In the genomic region with DNA sequence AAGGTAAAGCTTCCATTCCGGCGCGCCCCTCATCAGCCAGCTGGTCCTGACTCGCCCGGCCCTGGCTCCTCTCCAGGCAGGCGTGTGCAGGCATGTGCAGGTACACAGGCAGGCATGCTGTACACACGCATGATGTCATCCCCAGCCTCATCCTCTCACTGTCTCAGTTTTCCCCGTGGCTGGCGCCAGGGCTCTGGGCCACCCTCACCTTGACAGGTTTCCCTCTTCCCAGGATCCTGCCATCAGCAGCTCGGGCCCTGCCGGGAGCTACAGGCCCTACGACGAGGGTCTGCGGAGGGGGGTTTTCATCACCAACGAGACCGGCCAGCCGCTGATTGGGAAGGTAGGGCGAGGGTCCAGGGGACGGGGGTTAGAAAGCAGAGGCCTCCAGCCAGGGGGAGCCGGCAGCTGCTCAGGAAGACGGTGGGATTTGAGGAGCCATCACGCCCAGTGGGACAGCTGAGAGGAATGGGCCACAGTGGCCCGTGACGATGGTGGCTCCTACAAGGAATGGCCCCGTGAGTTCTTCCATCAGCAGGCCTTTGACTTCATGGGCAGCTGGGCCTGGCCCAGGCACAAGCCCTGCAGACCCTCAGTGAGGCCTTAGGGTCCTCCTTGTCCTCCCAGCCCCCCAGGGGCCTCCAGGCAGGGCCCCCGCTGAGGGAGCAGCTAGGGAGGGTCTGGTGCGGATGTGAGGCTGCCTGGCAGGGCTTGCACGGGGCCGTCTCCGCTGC, we compare ENCODE assay signal across 17 cellular contexts. TPM values are rescaled to one million over a fixed set of nuclear protein-coding genes. Genes with fewer than 3 reads are reported as not detected.
DNase-seq lines count a peak whose midpoint lies in the region; ATAC-seq and TF ChIP-seq lines count a peak whose summit lies in the region.
"Had no signal": no experiment of that assay in that cellular context is flagged by ENCODE, and none has a peak within 500 bp of the region (broad histone marks: within the 10 kb centered on the region; RNA-seq: fewer than 3 reads in every experiment).

No MANE protein-coding gene starts in this region.

- DNase-seq in DMS53 (lab: John Stamatoyannopoulos, UW) = peak; percentile 53
- DNase-seq in DMS53 treated with DMSO at 0.1 percent for 48 hours (lab: John Stamatoyannopoulos, UW; ENCODE audit: unreplicated experiment) = no peak
- DNase-seq in NCI-H1694 treated with DMSO at 0.1 percent for 48 hours (lab: John Stamatoyannopoulos, UW) = peak; percentile 87
- DNase-seq in chondrocyte (ENCODE audit: low spot score) = peak; percentile 81
- peak; percentile 42 for DNase-seq in prostate gland (ENCODE audit: low spot score)
- no peak for DNase-seq in naive thymus-derived CD8-positive, alpha-beta T cell
- no peak for DNase-seq in immature natural killer cell
- DNase-seq: activated CD8-positive, alpha-beta T cell treated with anti-CD3 and anti-CD28 coated beads, Interleukin-2, amount 10 ng/mL, durations not matched to agents 7 days and 5 days; amygdala; mesenchymal stem cell; MG63; NCI-H226; nephron progenitor cell had no signal

- H3K4me3 Mint-ChIP-seq in chondrocyte (ENCODE audit: unreplicated experiment) (no peak overlapping the region), immature natural killer cell (no peak overlapping the region)
- no peak overlapping the region for H3K4me3 Mint-ChIP-seq in naive thymus-derived CD8-positive, alpha-beta T cell
- H3K4me3 Mint-ChIP-seq: activated CD8-positive, alpha-beta T cell treated with anti-CD3 and anti-CD28 coated beads, Interleukin-2, amount 10 ng/mL, durations not matched to agents 7 days and 5 days; GM23338; nephron progenitor cell had no signal

- H3K27me3 ChIP-seq in prostate gland (replicated peaks; ENCODE audit: insufficient read depth) = no peaks in the 10 kb centered on the region
- H3K27me3 ChIP-seq: MG63 had no signal

- no peaks in the 10 kb centered on the region for H3K9me3 ChIP-seq in prostate gland
- H3K9me3 ChIP-seq: MG63 had no signal

- H3K27me3 Mint-ChIP-seq in chondrocyte (ENCODE audit: low read depth) = no peaks in the 10 kb centered on the region
- H3K27me3 Mint-ChIP-seq in naive thymus-derived CD8-positive, alpha-beta T cell = no peaks in the 10 kb centered on the region
- peaks cover 0 to 3% (median 0%) of the 10 kb centered on the region in 3 donors for H3K27me3 Mint-ChIP-seq in immature natural killer cell (ENCODE audit: low read depth in 3 of 3)

- peaks cover 6% of the 10 kb centered on the region for H3K9me3 Mint-ChIP-seq in chondrocyte (ENCODE audit: low read depth)
- peaks cover 0 to 2% (median 0%) of the 10 kb centered on the region in 9 donors for H3K9me3 Mint-ChIP-seq in naive thymus-derived CD8-positive, alpha-beta T cell
- no peaks in the 10 kb centered on the region for H3K9me3 Mint-ChIP-seq in immature natural killer cell
- H3K9me3 Mint-ChIP-seq: activated T-helper 2 cell treated with anti-CD3 and anti-CD28 coated beads, Interferon-gamma antibody, Interleukin-2, Interleukin-4, amounts not matched to agents 10 μg/mL and 5 μg/mL and 100 μg/mL, durations not matched to agents 14 hours and 24 hours and 36 hours; GM23338 had no signal

- no peak for TF ChIP-seq POLR2A in prostate gland (IDR thresholded peaks at IDR 0.05)

- POLR2A ChIA-PET in naive thymus-derived CD8-positive, alpha-beta T cell (lab: Charles Lee) = interaction anchor here (0.9 kb wide), 1 partner anchor 8 kb away, joined by 5 read pairs; the partner anchor contains the start of gene GAA

- 60% methylated on average over 28 of the region's 30 CpGs for WGBS in prostate gland

- H3K4me3 ChIP-seq in prostate gland = no peak overlapping the region
- H3K4me3 ChIP-seq: GM23338, MG63 had no signal

- no peak overlapping the region for H3K27ac ChIP-seq in prostate gland
- H3K27ac ChIP-seq: C4-2B had no signal

- no peaks in the 10 kb centered on the region for H3K4me1 ChIP-seq in prostate gland (replicated peaks)

- ATAC-seq in GM18868 (IDR thresholded peaks at IDR 0.05; ENCODE audit: unreplicated experiment) = no peak
- no peak for ATAC-seq in naive thymus-derived CD8-positive, alpha-beta T cell
- ATAC-seq: activated CD8-positive, alpha-beta T cell treated with anti-CD3 and anti-CD28 coated beads, Interleukin-2, amount 10 ng/mL, durations not matched to agents 7 days and 5 days; GM23338 had no signal

- TF ChIP-seq CTCF in chondrocyte (IDR thresholded peaks at IDR 0.05) (no peak), prostate gland (IDR thresholded peaks at IDR 0.05) (no peak)

- no peaks in the 10 kb centered on the region for H3K4me1 Mint-ChIP-seq in chondrocyte (ENCODE audit: low read depth)
- H3K4me1 Mint-ChIP-seq in naive thymus-derived CD8-positive, alpha-beta T cell = no peaks in the 10 kb centered on the region
- H3K4me1 Mint-ChIP-seq in immature natural killer cell = no peaks in the 10 kb centered on the region

- intact Hi-C loops in prostate gland (cut with DNase I) = no loop called here

- no peak overlapping the region for H3K27ac Mint-ChIP-seq in chondrocyte (ENCODE audit: unreplicated experiment)
- H3K27ac Mint-ChIP-seq in naive thymus-derived CD8-positive, alpha-beta T cell = no peak overlapping the region
- no peak overlapping the region for H3K27ac Mint-ChIP-seq in immature natural killer cell
- H3K27ac Mint-ChIP-seq: activated CD8-positive, alpha-beta T cell treated with anti-CD3 and anti-CD28 coated beads, Interleukin-2, amount 10 ng/mL, durations not matched to agents 7 days and 5 days; activated T-helper 2 cell treated with anti-CD3 and anti-CD28 coated beads, Interferon-gamma antibody, Interleukin-2, Interleukin-4, amounts not matched to agents 10 μg/mL and 5 μg/mL and 100 μg/mL, durations not matched to agents 14 hours and 24 hours and 36 hours; GM23338; nephron progenitor cell had no signal

- H3K36me3 ChIP-seq in prostate gland = no peaks in the 10 kb centered on the region
- H3K36me3 ChIP-seq: MG63 had no signal

- H3K36me3 Mint-ChIP-seq in chondrocyte (ENCODE audit: low read depth) = peaks cover 2% of the 10 kb centered on the region
- H3K36me3 Mint-ChIP-seq in naive thymus-derived CD8-positive, alpha-beta T cell = peaks cover 0 to 2% (median 0%) of the 10 kb centered on the region in 3 donors
- no peaks in the 10 kb centered on the region for H3K36me3 Mint-ChIP-seq in immature natural killer cell

RNA-seq across cellular contexts. Expression of gene GAA, which starts 8.5 kb away (rescaled TPM):
- total RNA-seq in chondrocyte = 42.3 to 59.8 TPM (median 45.7 TPM) in 3 replicates
- 100 to 1,000 TPM; 167 to 217 TPM for total RNA-seq in prostate gland
- total RNA-seq in naive thymus-derived CD8-positive, alpha-beta T cell = 10 to 100 TPM; 44.1 to 51.3 TPM
- polyA plus RNA-seq in naive thymus-derived CD8-positive, alpha-beta T cell = 10 to 100 TPM in 2 of 3 donors, 1 to 10 TPM in 1; 7.9 to 13.0 (median 10.8) TPM
- 10 to 100 TPM; 14.7 to 20.0 (median 15.4) TPM for polyA plus RNA-seq in immature natural killer cell

RNA-seq across cellular contexts. Expression of gene EIF4A3, which starts 37.0 kb away (rescaled TPM):
- total RNA-seq in chondrocyte (63.2 to 76.2 TPM (median 64.0 TPM) in 3 replicates), prostate gland (10 to 100 TPM; 69.7 to 72.9 TPM)
- 10 to 100 TPM; 53.0 to 61.4 TPM for total RNA-seq in naive thymus-derived CD8-positive, alpha-beta T cell
- polyA plus RNA-seq in naive thymus-derived CD8-positive, alpha-beta T cell = 10 to 100 TPM; 56.0 to 88.6 (median 58.2) TPM
- polyA plus RNA-seq in immature natural killer cell = 100 to 1,000 TPM in 1 of 3 donors, 10 to 100 TPM in 2; 70.7 to 124 (median 92.6) TPM

RNA-seq across cellular contexts. Expression of gene CARD14, which starts 60.0 kb away (rescaled TPM):
- 0.13 to 0.80 TPM (median 0.30 TPM) in 3 replicates for total RNA-seq in chondrocyte
- 10 to 100 TPM; 10.2 to 27.3 TPM for total RNA-seq in prostate gland
- total RNA-seq in naive thymus-derived CD8-positive, alpha-beta T cell = not detected
- not detected for polyA plus RNA-seq in naive thymus-derived CD8-positive, alpha-beta T cell
- polyA plus RNA-seq in immature natural killer cell = not detected
- total RNA-seq: activated CD8-positive, alpha-beta T cell treated with anti-CD3 and anti-CD28 coated beads, Interleukin-2, amount 10 ng/mL, durations not matched to agents 7 days and 5 days; activated T-helper 2 cell treated with anti-CD3 and anti-CD28 coated beads, Interferon-gamma antibody, Interleukin-2, Interleukin-4, amounts not matched to agents 10 μg/mL and 5 μg/mL and 100 μg/mL, durations not matched to agents 14 hours and 24 hours and 36 hours had no signal

Comparison
In these comparisons a context has a peak if more than half of its experiments do, and no peak if none do; other contexts are left out.
1. DNase-seq: peak in DMS53 (single experiment), NCI-H1694 treated with DMSO at 0.1 percent for 48 hours (single experiment), chondrocyte (single experiment) and prostate gland (single experiment); none in DMS53 treated with DMSO at 0.1 percent for 48 hours (single experiment), naive thymus-derived CD8-positive, alpha-beta T cell (0 of 10) and immature natural killer cell (0 of 3).